Comparison of ENCODE assay signal across 23 cellular contexts in genomic region chr6:167102318-167102717, GRCh38. TPM values are rescaled to one million over a fixed set of nuclear protein-coding genes. Genes with fewer than 3 reads are reported as not detected.
"Had no signal": no experiment of that assay in that cellular context is flagged by ENCODE, and none has a peak within 500 bp of the region (broad histone marks: within the 10 kb centered on the region; RNA-seq: fewer than 3 reads in every experiment).

No MANE protein-coding gene starts in this region.

- H3K27ac Mint-ChIP-seq: endodermal cell, mesothelial cell of epicardium, nephron, progenitor cell of endocrine pancreas, type B pancreatic cell had no signal

- H3K36me3 Mint-ChIP-seq: mesothelial cell of epicardium, type B pancreatic cell had no signal

- H3K27me3 ChIP-seq: heart left ventricle, pancreas, suprapubic skin, thyroid gland had no signal

- H3K27ac ChIP-seq: coronary artery, heart left ventricle, pancreas, suprapubic skin, thyroid gland had no signal

- FAIRE-seq: endothelial cell of umbilical vein, pancreas, small intestine, urothelium cell line had no signal

- H3K4me3 ChIP-seq: coronary artery, heart left ventricle, pancreas, suprapubic skin, thyroid gland had no signal

- H3K4me1 ChIP-seq: heart left ventricle, pancreas, suprapubic skin, thyroid gland had no signal

- H3K36me3 ChIP-seq: heart left ventricle, pancreas, suprapubic skin, thyroid gland had no signal

- H3K9me3 ChIP-seq: heart left ventricle, pancreas, suprapubic skin, thyroid gland had no signal

- H3K4me3 Mint-ChIP-seq: endodermal cell, mesothelial cell of epicardium, nephron, type B pancreatic cell had no signal

- H3K27me3 Mint-ChIP-seq: type B pancreatic cell had no signal

- DNase-seq: effector CD4-positive, alpha-beta T cell; endodermal cell; foreskin melanocyte; heart left ventricle; islet precursor cell; occipital lobe; pancreas; right cardiac atrium; small intestine; stimulated activated CD4-positive, alpha-beta T cell treated with anti-CD3 and anti-CD28 coated beads, Interleukin-12 subunit alpha, Interleukin-12 subunit beta, amount 100 ng/mL, for 4 hours; stimulated activated naive CD8-positive, alpha-beta T cell treated with anti-CD3 and anti-CD28 coated beads, Interleukin-15, Interleukin-2, amounts not matched to agents 100 U/mL and 50 U/mL, for 24 hours; thyroid gland had no signal

- ATAC-seq: heart left ventricle; left lobe of liver; pancreas; right cardiac atrium; stimulated activated naive CD8-positive, alpha-beta T cell treated with anti-CD3 and anti-CD28 coated beads, Interleukin-15, Interleukin-2, amounts not matched to agents 100 U/mL and 50 U/mL, for 24 hours had no signal

- H3K9me3 Mint-ChIP-seq: endodermal cell, mesothelial cell of epicardium, nephron had no signal

RNA-seq across cellular contexts. Expression of gene CCR6, which starts 20.6 kb away (rescaled TPM):
- total RNA-seq: dermis microvascular lymphatic vessel endothelial cell, endodermal cell, endothelial cell of umbilical vein, left lobe of liver, mesothelial cell of epicardium, occipital lobe, progenitor cell of endocrine pancreas, right cardiac atrium had no signal

RNA-seq across cellular contexts. Expression of gene GPR31, which starts 55.5 kb away (rescaled TPM):
- total RNA-seq: dermis microvascular lymphatic vessel endothelial cell, endodermal cell, endothelial cell of umbilical vein, heart left ventricle, left lobe of liver, lower leg skin, mesothelial cell of epicardium, occipital lobe, pancreas, progenitor cell of endocrine pancreas, right cardiac atrium, suprapubic skin, thyroid gland had no signal
